Comparison of ENCODE assay signal across 15 cellular contexts in the genomic region with DNA sequence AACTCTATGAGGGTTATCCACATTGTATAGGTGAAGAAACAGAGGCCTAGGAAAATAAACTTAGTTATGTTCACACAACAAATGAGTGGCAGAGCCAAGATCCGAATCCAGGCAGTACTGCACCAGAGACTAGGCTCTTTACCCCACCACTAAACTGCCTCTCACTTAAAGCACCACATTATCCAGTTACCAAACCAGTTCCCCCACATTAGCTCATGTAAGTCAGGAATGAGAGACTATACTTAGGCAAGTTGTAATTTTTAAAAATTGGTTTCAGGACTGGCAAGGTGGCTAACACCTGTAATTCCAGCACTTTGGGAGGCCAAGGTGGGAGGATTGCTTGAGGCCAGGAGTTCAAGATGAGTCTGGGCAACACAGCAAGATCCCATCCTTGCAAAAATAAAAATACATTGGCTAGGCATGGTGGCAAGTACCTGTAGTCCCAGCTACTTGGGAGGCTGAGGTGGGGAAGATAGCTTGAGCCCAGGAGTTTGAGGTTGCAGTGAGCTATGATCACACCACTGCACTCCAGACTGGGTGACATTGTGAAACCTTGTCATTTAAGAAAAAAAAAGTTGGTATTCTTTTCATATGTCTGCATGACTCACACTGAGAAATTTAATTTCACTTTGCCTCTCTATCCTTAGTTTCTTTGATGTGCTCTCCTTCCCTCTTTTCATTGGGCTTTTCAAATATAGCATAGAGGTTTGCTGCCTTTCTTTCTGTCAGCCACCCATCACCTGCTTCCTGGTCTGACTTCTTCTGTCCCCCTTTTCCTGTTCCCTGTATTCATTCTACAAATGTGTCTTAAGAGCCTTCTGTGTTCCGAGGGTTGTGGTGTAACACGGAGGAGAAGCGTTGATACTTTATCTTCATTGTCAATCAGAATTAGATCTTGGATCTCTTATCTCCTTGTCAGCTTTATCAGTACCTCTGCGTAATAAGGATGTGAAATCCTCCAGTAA.
DNase-seq lines count a peak whose midpoint lies in the region; ATAC-seq and TF ChIP-seq lines count a peak whose summit lies in the region.
"Had no signal": no experiment of that assay in that cellular context is flagged by ENCODE, and none has a peak within 500 bp of the region (broad histone marks: within the 10 kb centered on the region; RNA-seq: fewer than 3 reads in every experiment).

No MANE protein-coding gene starts in this region.

- peaks cover 26% of the 10 kb centered on the region for H3K4me1 Mint-ChIP-seq in activated T-helper 17 cell treated with anti-CD3 and anti-CD28 coated beads, Interleukin-2, amount 50 U/mL, for 72 hours

- H3K27ac Mint-ChIP-seq in activated T-helper 17 cell treated with anti-CD3 and anti-CD28 coated beads, Interleukin-2, amount 50 U/mL, for 72 hours: peak overlapping the region; percentile 35

- DNase-seq in AG10803 (ENCODE audit: low read depth) (peak; percentile 6), NCI-H2171 treated with DMSO at 0.1 percent for 48 hours (lab: John Stamatoyannopoulos, UW) (no peak), SK-N-DZ (ENCODE audit: low spot score) (no peak), NCI-H2171 (lab: John Stamatoyannopoulos, UW) (no peak), NCI-H774 (lab: John Stamatoyannopoulos, UW) (no peak)
- DNase-seq: activated effector memory CD4-positive, alpha-beta T cell treated with anti-CD3 and anti-CD28 coated beads, Interleukin-2, amount 50 U/mL, for 16 hours; effector memory CD4-positive, alpha-beta T cell; KBM-7; NCI-H524 treated with DMSO at 0.1 percent for 48 hours; stimulated activated CD4-positive, alpha-beta T cell treated with anti-CD3 and anti-CD28 coated beads, Interleukin-4, amount 100 ng/mL, for 4 hours; tibial artery had no signal

- H3K4me3 Mint-ChIP-seq in activated T-helper 17 cell treated with anti-CD3 and anti-CD28 coated beads, Interleukin-2, amount 50 U/mL, for 72 hours: peak overlapping the region; percentile 62

- H3K4me3 ChIP-seq in AG10803 (ENCODE audit: low read length): no peak overlapping the region
- H3K4me3 ChIP-seq: BLaER1 treated with 17β-estradiol and CSF1 and Interleukin-3, amounts not matched to agents 10 nM and 100 nM; tibial artery had no signal

- no peaks in the 10 kb centered on the region for H3K27me3 Mint-ChIP-seq in activated T-helper 17 cell treated with anti-CD3 and anti-CD28 coated beads, Interleukin-2, amount 50 U/mL, for 72 hours

- TF ChIP-seq CTCF in AG10803 (conservative IDR thresholded peaks at IDR 0.05; ENCODE audit: low read length): no peak

- ATAC-seq in GM18502 (IDR thresholded peaks at IDR 0.05; ENCODE audit: poor library complexity, unreplicated experiment): peak; percentile 59
- ATAC-seq in HG03139 (IDR thresholded peaks at IDR 0.05; ENCODE audit: unreplicated experiment): peak; percentile 51
- ATAC-seq in activated T-helper 17 cell treated with anti-CD3 and anti-CD28 coated beads, Interleukin-2, amount 50 U/mL, for 72 hours (replicated peaks): peak; percentile 94

- H3K36me3 Mint-ChIP-seq in activated T-helper 17 cell treated with anti-CD3 and anti-CD28 coated beads, Interleukin-2, amount 50 U/mL, for 72 hours (ENCODE audit: low read depth): peaks cover 90% of the 10 kb centered on the region

- H3K9me3 Mint-ChIP-seq in activated T-helper 17 cell treated with anti-CD3 and anti-CD28 coated beads, Interleukin-2, amount 50 U/mL, for 72 hours: no peaks in the 10 kb centered on the region
